Comparison of ENCODE assay signal across 1 cellular context in genomic region chr1:236039736-236040670, GRCh38.
TF ChIP-seq lines count a peak whose summit lies in the region.

No MANE protein-coding gene starts in this region.

TF ChIP-seq in HepG2, 621 proteins besides CTCF, POLR2A, EP300 and RAD21 (continued from another document and continues in another):
- TF ChIP-seq ZNF329 (CRISPR knock-in tag; IDR thresholded peaks at IDR 0.05; ENCODE audit: low read depth) (no peak), ZNF619 (CRISPR knock-in tag; IDR thresholded peaks at IDR 0.05) (no peak), ZNF382 (CRISPR knock-in tag; IDR thresholded peaks at IDR 0.05; ENCODE audit: borderline replicate concordance) (no peak), CREM (IDR thresholded peaks at IDR 0.05) (peak; percentile 68), CREM (CRISPR knock-in tag; IDR thresholded peaks at IDR 0.05) (no peak), GRHL1 (CRISPR knock-in tag; conservative IDR thresholded peaks at IDR 0.05) (no peak), RCOR2 (CRISPR knock-in tag; IDR thresholded peaks at IDR 0.05) (peak; percentile 54; the same call in 1 of the 2 replicates), ATF6 (CRISPR knock-in tag; conservative IDR thresholded peaks at IDR 0.05) (0 out of 2 replicates have a peak, but pooled peaks have one; percentile 61), ZNF3 (CRISPR knock-in tag; IDR thresholded peaks at IDR 0.05) (no peak; the same call in 1 of the 2 replicates), ZBTB2 (CRISPR knock-in tag; IDR thresholded peaks at IDR 0.05; ENCODE audit: low read depth) (no peak), ZNF670 (CRISPR knock-in tag; IDR thresholded peaks at IDR 0.05; ENCODE audit: borderline replicate concordance) (no peak), DNMT1 (CRISPR knock-in tag; IDR thresholded peaks at IDR 0.05) (no peak), ZFP36L2 (CRISPR knock-in tag; IDR thresholded peaks at IDR 0.05) (no peak), THRA (CRISPR knock-in tag; IDR thresholded peaks at IDR 0.05; ENCODE audit: borderline replicate concordance) (0 out of 2 replicates have a peak, but pooled peaks have one; percentile 55), PREB (CRISPR knock-in tag; IDR thresholded peaks at IDR 0.05) (no peak), TRIM22 (IDR thresholded peaks at IDR 0.05) (no peak), HNF4G (IDR thresholded peaks at IDR 0.05; ENCODE audit: borderline replicate concordance, low read depth, low read length) (peak; percentile 69), HNF4G (CRISPR knock-in tag; IDR thresholded peaks at IDR 0.05; ENCODE audit: borderline replicate concordance, low read depth) (0 out of 2 replicates have a peak, but pooled peaks have one; percentile 29), ISX (CRISPR knock-in tag; conservative IDR thresholded peaks at IDR 0.05) (no peak), LBX2 (CRISPR knock-in tag; IDR thresholded peaks at IDR 0.05; ENCODE audit: borderline replicate concordance) (no peak), HHEX (CRISPR knock-in tag; IDR thresholded peaks at IDR 0.05) (peak; percentile 88), ZBTB10 (CRISPR knock-in tag; IDR thresholded peaks at IDR 0.05; ENCODE audit: borderline replicate concordance) (no peak), MYNN (CRISPR knock-in tag; IDR thresholded peaks at IDR 0.05; ENCODE audit: low read depth) (no peak), MIER3 (CRISPR knock-in tag; IDR thresholded peaks at IDR 0.05; ENCODE audit: borderline replicate concordance) (peak; percentile 80; the same call in 1 of the 2 replicates), MEF2D (CRISPR knock-in tag; IDR thresholded peaks at IDR 0.05) (peak; percentile 66; the same call in 1 of the 2 replicates), ZNF17 (CRISPR knock-in tag; IDR thresholded peaks at IDR 0.05) (no peak), ZNF18 (CRISPR knock-in tag; IDR thresholded peaks at IDR 0.05; ENCODE audit: insufficient replicate concordance) (no peak), ZNF441 (CRISPR knock-in tag; IDR thresholded peaks at IDR 0.05; ENCODE audit: borderline replicate concordance) (no peak; the same call in 1 of the 2 replicates), THAP9 (CRISPR knock-in tag; IDR thresholded peaks at IDR 0.05; ENCODE audit: borderline replicate concordance) (no peak), MED1 (CRISPR knock-in tag; IDR thresholded peaks at IDR 0.05) (peak; percentile 79), HNF4A (CRISPR knock-in tag; IDR thresholded peaks at IDR 0.05) (peak; percentile 85), ZFYVE20 (CRISPR knock-in tag; IDR thresholded peaks at IDR 0.05; ENCODE audit: borderline replicate concordance, low read depth) (no peak), NFE2L1 (CRISPR knock-in tag; IDR thresholded peaks at IDR 0.05; ENCODE audit: borderline replicate concordance) (no peak), FOXP1 (IDR thresholded peaks at IDR 0.05) (0 out of 2 replicates have a peak, but pooled peaks have one; percentile 59), FOXP1 (CRISPR knock-in tag; IDR thresholded peaks at IDR 0.05) (peak; percentile 81), ZSCAN21 (CRISPR knock-in tag; IDR thresholded peaks at IDR 0.05; ENCODE audit: borderline replicate concordance) (no peak), FOXK2 (IDR thresholded peaks at IDR 0.05) (peak; percentile 86), DRAP1 (CRISPR knock-in tag; IDR thresholded peaks at IDR 0.05) (peak; percentile 32; the same call in 1 of the 2 replicates), FOXP4 (CRISPR knock-in tag; IDR thresholded peaks at IDR 0.05) (peak; percentile 87), THAP11 (CRISPR knock-in tag; IDR thresholded peaks at IDR 0.05) (peak; percentile 56; the same call in 1 of the 2 replicates), MED13 (CRISPR knock-in tag; IDR thresholded peaks at IDR 0.05) (no peak), YEATS2 (CRISPR knock-in tag; IDR thresholded peaks at IDR 0.05; ENCODE audit: borderline replicate concordance) (peak; percentile 18; the same call in 1 of the 2 replicates)
